In genomic region chr11:77776455-77776854, GRCh38 we compare ENCODE assay signal across 10 cellular contexts. TPM values are rescaled to one million over a fixed set of nuclear protein-coding genes. Genes with fewer than 3 reads are reported as not detected.
DNase-seq lines count a peak whose midpoint lies in the region; ATAC-seq, FAIRE-seq and TF ChIP-seq lines count a peak whose summit lies in the region.
"Had no signal": no experiment of that assay in that cellular context is flagged by ENCODE, and none has a peak within 500 bp of the region (broad histone marks: within the 10 kb centered on the region; RNA-seq: fewer than 3 reads in every experiment).

No MANE protein-coding gene starts in this region.

- H3K36me3 Mint-ChIP-seq in CD4-positive, alpha-beta T cell (ENCODE audit: low read depth) = peaks cover 25% of the 10 kb centered on the region

- dilution Hi-C loops in endothelial cell of umbilical vein (cut with MboI; ENCODE audit: extremely low pct_ligation_motif_present, low sequenced_read_pairs) = no loop called here

- H3K27me3 Mint-ChIP-seq in CD4-positive, alpha-beta T cell = no peaks in the 10 kb centered on the region

- H2AFZ ChIP-seq in endothelial cell of umbilical vein (ENCODE audit: low read depth, low read length) = no peak overlapping the region

- H3K27ac Mint-ChIP-seq in CD4-positive, alpha-beta T cell = no peak overlapping the region
- H3K27ac Mint-ChIP-seq: activated naive CD4-positive, alpha-beta T cell treated with anti-CD3 and anti-CD28 coated beads for 36 hours had no signal

- no peak overlapping the region for H3K4me3 Mint-ChIP-seq in CD4-positive, alpha-beta T cell
- H3K4me3 Mint-ChIP-seq: activated naive CD4-positive, alpha-beta T cell treated with anti-CD3 and anti-CD28 coated beads for 36 hours had no signal

- H3K4me1 ChIP-seq in left ventricle myocardium inferior (peaks cover 31% of the 10 kb centered on the region), endothelial cell of umbilical vein (ENCODE audit: control insufficient read depth, extremely low read depth, insufficient read depth, low read length) (peaks cover 6% of the 10 kb centered on the region)

- no peak overlapping the region for H3K4me3 ChIP-seq in left ventricle myocardium inferior
- no peak overlapping the region for H3K4me3 ChIP-seq in endothelial cell of umbilical vein (replicated peaks in 1 of 3; ENCODE audit: insufficient read depth in 1 of 3, low read depth in 1 of 3, low read length in 3 of 3)

- H3K27ac ChIP-seq in left ventricle myocardium inferior (replicated peaks) = no peak overlapping the region
- H3K27ac ChIP-seq in endothelial cell of umbilical vein (ENCODE audit: insufficient read depth, low read depth, low read length) = no peak overlapping the region
- H3K27ac ChIP-seq in CD4-positive, alpha-beta T cell (ENCODE audit: low read depth, low read length) = no peak overlapping the region

- H3K4me2 ChIP-seq in endothelial cell of umbilical vein (ENCODE audit: insufficient read depth, low read length) = no peak overlapping the region

- POLR2A ChIA-PET in endothelial cell of umbilical vein (lab: Charles Lee) = no interaction called here
- POLR2A ChIA-PET in CD4-positive, alpha-beta T cell (lab: Charles Lee) = no interaction called here

- peaks cover 4% of the 10 kb centered on the region for H3K9me1 ChIP-seq in endothelial cell of umbilical vein (replicated peaks; ENCODE audit: control insufficient read depth, extremely low read depth, insufficient read depth, low read length)

- no peak for DNase-seq in left ventricle myocardium inferior
- DNase-seq in Right ventricle myocardium superior = no peak
- peak; percentile 22 for DNase-seq in NCI-H2227 treated with DMSO at 0.1 percent for 48 hours (lab: John Stamatoyannopoulos, UW)
- DNase-seq in endothelial cell of umbilical vein (ENCODE audit: low read depth, low spot score) = peak; percentile 49
- DNase-seq in CD4-positive, alpha-beta T cell = no peak
- DNase-seq in activated effector memory CD4-positive, alpha-beta T cell treated with Interleukin-2 at 50 U/mL for 16 hours = no peak
- no peak for DNase-seq in NCI-H2029 (lab: John Stamatoyannopoulos, UW)
- DNase-seq: activated naive CD4-positive, alpha-beta T cell treated with anti-CD3 and anti-CD28 coated beads for 36 hours had no signal

- H3K9ac ChIP-seq in endothelial cell of umbilical vein (replicated peaks; ENCODE audit: extremely low read depth, insufficient read depth, low read length) = no peak overlapping the region

- BruUV-seq in endothelial cell of umbilical vein (replicated peaks; lab: Mats Ljungman, UMichigan) = no TSS peak

- intact Hi-C loops in left ventricle myocardium inferior (cut with micrococcal nuclease) (no loop called here), Right ventricle myocardium superior (cut with DNase I) (no loop called here), endothelial cell of umbilical vein (cut with micrococcal nuclease) (loop anchor here (1.0 to 2.0 kb wide), 3 partner anchors 44 to 270 kb away; partner anchors contain the start of genes AAMDC and RSF1)
- intact Hi-C loops in CD4-positive, alpha-beta T cell (cut with DNase I, micrococcal nuclease) = loop anchor here (1.0 to 5.0 kb wide), 4 partner anchors 43 to 271 kb away; no protein-coding TSS in a partner anchor

- no peaks in the 10 kb centered on the region for H3K9me3 ChIP-seq in left ventricle myocardium inferior (replicated peaks)
- no peaks in the 10 kb centered on the region for H3K9me3 ChIP-seq in endothelial cell of umbilical vein (replicated peaks; ENCODE audit: control insufficient read depth, insufficient read depth, low read length)
- no peaks in the 10 kb centered on the region for H3K9me3 ChIP-seq in CD4-positive, alpha-beta T cell (ENCODE audit: control insufficient read depth, low read length)

- H3K27me3 ChIP-seq in left ventricle myocardium inferior (ENCODE audit: low read depth) (no peaks in the 10 kb centered on the region), endothelial cell of umbilical vein (ENCODE audit: control insufficient read depth in 2 of 2, insufficient read depth in 2 of 2, low read length in 2 of 2) (no peaks in the 10 kb centered on the region)
- no peaks in the 10 kb centered on the region for H3K27me3 ChIP-seq in CD4-positive, alpha-beta T cell (ENCODE audit: control insufficient read depth, insufficient read depth, low read length)

- H3K36me3 ChIP-seq in left ventricle myocardium inferior = no peaks in the 10 kb centered on the region
- H3K36me3 ChIP-seq in endothelial cell of umbilical vein (ENCODE audit: control insufficient read depth in 2 of 2, extremely low read depth in 1 of 2, insufficient read depth in 2 of 2, low read length in 2 of 2) = peaks cover 0 to 3% of the 10 kb centered on the region in 2 experiments

- ATAC-seq in Right ventricle myocardium superior (ENCODE audit: poor library complexity) = no peak
- no peak for ATAC-seq in CD4-positive, alpha-beta T cell (ENCODE audit: poor library complexity)
- no peak for ATAC-seq in GM18907 (IDR thresholded peaks at IDR 0.05; ENCODE audit: unreplicated experiment)

- no peak for TF ChIP-seq POLR2A in endothelial cell of umbilical vein (IDR thresholded peaks at IDR 0.05; ENCODE audit: low read depth, low read length)

- CTCF ChIA-PET in endothelial cell of umbilical vein (lab: Charles Lee) = interaction anchor here (0.6 to 2.8 kb wide), 18 partner anchors 9 to 302 kb away, joined by 3 to 29 read pairs (median 4); partner anchors contain the start of gene INTS4
- CTCF ChIA-PET in CD4-positive, alpha-beta T cell (lab: Charles Lee) = no interaction called here

- H3K79me2 ChIP-seq in endothelial cell of umbilical vein (ENCODE audit: control insufficient read depth, insufficient read depth, low read length) = peaks cover 73% of the 10 kb centered on the region

- FAIRE-seq in endothelial cell of umbilical vein (lab: Jason Lieb, UNC) = no peak
- FAIRE-seq: keratinocyte had no signal

- H3K9me3 Mint-ChIP-seq in CD4-positive, alpha-beta T cell = no peaks in the 10 kb centered on the region
- H3K9me3 Mint-ChIP-seq: activated naive CD4-positive, alpha-beta T cell treated with anti-CD3 and anti-CD28 coated beads for 36 hours had no signal

- TF ChIP-seq CTCF in left ventricle myocardium inferior (IDR thresholded peaks at IDR 0.05; ENCODE audit: borderline replicate concordance) (peak; percentile 35), endothelial cell of umbilical vein (IDR thresholded peaks at IDR 0.05; ENCODE audit: extremely low read depth in 1 of 2, insufficient read depth in 1 of 2, low read depth in 1 of 2, low read length in 2 of 2) (peak in 1 of 2 donors; percentile 12)
- no peak for TF ChIP-seq CTCF in CD4-positive, alpha-beta T cell (IDR thresholded peaks at IDR 0.05)

- peaks cover 79% of the 10 kb centered on the region for H3K4me1 Mint-ChIP-seq in CD4-positive, alpha-beta T cell (ENCODE audit: low read depth)

- peaks cover 12% of the 10 kb centered on the region for H4K20me1 ChIP-seq in endothelial cell of umbilical vein (replicated peaks; ENCODE audit: control insufficient read depth, extremely low read depth, insufficient read depth, low read length)

TF ChIP-seq in endothelial cell of umbilical vein, 7 proteins besides CTCF, POLR2A, EP300 and RAD21:
- TF ChIP-seq JUN (IDR thresholded peaks at IDR 0.05; ENCODE audit: borderline replicate concordance, insufficient read depth, insufficient read length, low read depth) = no peak
- TF ChIP-seq, protein P1, sequence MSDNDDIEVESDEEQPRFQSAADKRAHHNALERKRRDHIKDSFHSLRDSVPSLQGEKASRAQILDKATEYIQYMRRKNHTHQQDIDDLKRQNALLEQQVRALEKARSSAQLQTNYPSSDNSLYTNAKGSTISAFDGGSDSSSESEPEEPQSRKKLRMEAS (IDR thresholded peaks at IDR 0.05; ENCODE audit: insufficient read depth, insufficient read length) = no peak
- TF ChIP-seq FOS (IDR thresholded peaks at IDR 0.05; ENCODE audit: borderline replicate concordance, insufficient read depth, low read length) = no peak
- TF ChIP-seq MYC (IDR thresholded peaks at IDR 0.05; ENCODE audit: low read depth, low read length) = no peak
- no peak for TF ChIP-seq GATA2 (IDR thresholded peaks at IDR 0.05; ENCODE audit: insufficient read depth, insufficient read length, low read depth, low read length)
- TF ChIP-seq EZH2 (IDR thresholded peaks at IDR 0.05; ENCODE audit: borderline replicate concordance, low read depth, low read length, severe bottlenecking) = no peak
- TF ChIP-seq POLR2AphosphoS5 (IDR thresholded peaks at IDR 0.05; ENCODE audit: insufficient read depth, low read depth, low read length) = no peak

RNA-seq across cellular contexts. Expression of gene RSF1, which starts 44.1 kb away (rescaled TPM):
- 40.6 TPM for total RNA-seq in left ventricle myocardium inferior
- total RNA-seq in Right ventricle myocardium superior = 37.7 TPM
- 55.1 and 58.6 TPM in 2 replicates for total RNA-seq in endothelial cell of umbilical vein
- polyA plus RNA-seq in endothelial cell of umbilical vein = 4.9 and 10.0 TPM in 2 replicates
- 14.8 and 20.1 TPM in 2 replicates for polyA plus RNA-seq in endothelial cell of umbilical vein (2011; cell fraction: cytosol; rRNA removed)
- polyA plus RNA-seq in endothelial cell of umbilical vein (2011; cell fraction: nucleus; rRNA removed) = 19.1 and 40.4 TPM in 2 replicates
- 40.4 and 51.1 TPM in 2 replicates for polyA plus RNA-seq in endothelial cell of umbilical vein (2012)
- polyA minus RNA-seq in endothelial cell of umbilical vein = 32.5 and 35.3 TPM in 2 replicates
- polyA minus RNA-seq in endothelial cell of umbilical vein (2011; cell fraction: cytosol; rRNA and poly(A)+ RNA removed) = 32.9 TPM
- 43.1 and 53.1 TPM in 2 replicates for polyA minus RNA-seq in endothelial cell of umbilical vein (2011; cell fraction: nucleus; rRNA and poly(A)+ RNA removed)
- total RNA-seq in CD4-positive, alpha-beta T cell = 10 to 100 TPM; 87.7 to 91.9 TPM

RNA-seq across cellular contexts. Expression of gene AAMDC, which starts 44.5 kb away (rescaled TPM):
- total RNA-seq in left ventricle myocardium inferior (86.6 TPM), Right ventricle myocardium superior (127 TPM), endothelial cell of umbilical vein (51.0 and 57.1 TPM in 2 replicates)
- 28.2 and 48.1 TPM in 2 replicates for polyA plus RNA-seq in endothelial cell of umbilical vein
- polyA plus RNA-seq in endothelial cell of umbilical vein (2011; cell fraction: cytosol; rRNA removed) = 58.5 and 79.8 TPM in 2 replicates
- polyA plus RNA-seq in endothelial cell of umbilical vein (2011; cell fraction: nucleus; rRNA removed) = 22.5 and 26.1 TPM in 2 replicates
- polyA plus RNA-seq in endothelial cell of umbilical vein (2012) = 147 and 151 TPM in 2 replicates
- 14.1 and 20.4 TPM in 2 replicates for polyA minus RNA-seq in endothelial cell of umbilical vein
- 5.6 TPM for polyA minus RNA-seq in endothelial cell of umbilical vein (2011; cell fraction: cytosol; rRNA and poly(A)+ RNA removed)
- polyA minus RNA-seq in endothelial cell of umbilical vein (2011; cell fraction: nucleus; rRNA and poly(A)+ RNA removed) = 6.5 and 10.7 TPM in 2 replicates
- 1 to 10 TPM; 1.5 to 2.1 TPM for total RNA-seq in CD4-positive, alpha-beta T cell

Comparison
In these comparisons a context has a peak if more than half of its experiments do, and no peak if none do; other contexts are left out.
1. DNase-seq: peak in NCI-H2227 treated with DMSO at 0.1 percent for 48 hours (single experiment) and endothelial cell of umbilical vein (single experiment); none in left ventricle myocardium inferior (single experiment), Right ventricle myocardium superior (single experiment), CD4-positive, alpha-beta T cell (0 of 10), activated effector memory CD4-positive, alpha-beta T cell treated with Interleukin-2 at 50 U/mL for 16 hours (single experiment) and NCI-H2029 (single experiment).
2. RNA of gene AAMDC, which starts 44.5 kb away (total RNA-seq): 127 TPM in Right ventricle myocardium superior (single experiment), 86.6 TPM in left ventricle myocardium inferior (single experiment) and 51.0 to 57.1 TPM in endothelial cell of umbilical vein; 1.5 to 2.1 TPM in CD4-positive, alpha-beta T cell; every median in the first group is over 10 times any median in the second.
3. intact Hi-C loops: an anchor here in endothelial cell of umbilical vein (1.0 to 2.0 kb wide) and CD4-positive, alpha-beta T cell (1.0 to 5.0 kb wide); none called in left ventricle myocardium inferior and Right ventricle myocardium superior.